16 cellular contexts compared by ENCODE assay signal in the genomic region with DNA sequence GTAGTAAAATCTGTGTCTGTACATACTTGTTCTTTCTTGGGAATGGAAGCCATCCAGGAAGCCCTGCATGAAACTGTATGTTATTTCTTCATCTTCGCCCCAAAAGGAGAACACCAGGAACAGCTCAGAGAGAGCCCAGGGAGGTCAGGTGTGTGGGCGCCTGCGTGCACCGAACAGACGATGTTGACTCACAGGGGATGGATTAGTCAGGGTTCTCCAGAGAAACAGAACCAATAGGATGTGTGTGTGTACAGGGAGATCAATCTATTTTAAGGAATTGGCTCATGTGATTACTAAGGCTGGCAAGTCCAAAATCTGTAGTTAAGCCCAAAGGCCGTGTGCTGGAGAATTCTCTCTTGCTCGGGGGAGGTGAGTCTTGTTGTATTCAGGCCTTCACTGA. TPM values are rescaled to one million over a fixed set of nuclear protein-coding genes. Genes with fewer than 3 reads are reported as not detected.
DNase-seq lines count a peak whose midpoint lies in the region; ATAC-seq and TF ChIP-seq lines count a peak whose summit lies in the region.
"Had no signal": no experiment of that assay in that cellular context is flagged by ENCODE, and none has a peak within 500 bp of the region (broad histone marks: within the 10 kb centered on the region; RNA-seq: fewer than 3 reads in every experiment).

No MANE protein-coding gene starts in this region.

- H3K36me3 ChIP-seq in HCT116 (ENCODE audit: control insufficient read depth in 1 of 2, insufficient read depth in 2 of 2, low read length in 2 of 2): no peaks in the 10 kb centered on the region
- H3K36me3 ChIP-seq: adrenal gland, esophagus muscularis mucosa, right lobe of liver, thoracic aorta had no signal

- intact Hi-C loops in HCT116 (cut with micrococcal nuclease): no loop called here
- intact Hi-C loops in activated T-helper 2 cell treated with anti-CD3 and anti-CD28 coated beads, Interferon-gamma antibody, Interleukin-2, Interleukin-4, amounts not matched to agents 10 μg/mL and 5 μg/mL and 100 μg/mL, durations not matched to agents 14 hours and 24 hours and 36 hours (cut with micrococcal nuclease): loop anchor here (2.0 kb wide), 1 partner anchor 40 kb away; no protein-coding TSS in a partner anchor

- H3K27ac ChIP-seq in HCT116 (ENCODE audit: low read depth, low read length): no peak overlapping the region
- H3K27ac ChIP-seq: adrenal gland, esophagus muscularis mucosa, right lobe of liver, thoracic aorta had no signal

- peak overlapping the region; percentile 9 for H3K27ac Mint-ChIP-seq in activated naive CD8-positive, alpha-beta T cell treated with anti-CD3 and anti-CD28 coated beads, Interleukin-2, amount 10 ng/mL, durations not matched to agents 7 days and 5 days
- H3K27ac Mint-ChIP-seq in activated naive CD8-positive, alpha-beta T cell treated with anti-CD3 and anti-CD28 coated beads for 36 hours: no peak overlapping the region
- H3K27ac Mint-ChIP-seq in activated T-helper 2 cell treated with anti-CD3 and anti-CD28 coated beads, Interferon-gamma antibody, Interleukin-2, Interleukin-4, amounts not matched to agents 10 μg/mL and 5 μg/mL and 100 μg/mL, durations not matched to agents 14 hours and 24 hours and 36 hours: peak overlapping the region; percentile 20
- no peak overlapping the region for H3K27ac Mint-ChIP-seq in osteocyte (ENCODE audit: unreplicated experiment)
- H3K27ac Mint-ChIP-seq: HFFc6 had no signal

- TF ChIP-seq POLR2A in HCT116 (IDR thresholded peaks at IDR 0.05; ENCODE audit: borderline replicate concordance, extremely low read depth, insufficient read depth, insufficient read length): no peak

- no peak for ATAC-seq in activated naive CD8-positive, alpha-beta T cell treated with anti-CD3 and anti-CD28 coated beads, Interleukin-2, amount 10 ng/mL, durations not matched to agents 7 days and 5 days (ENCODE audit: low read depth)
- no peak; the same call in 1 of the 2 replicates for ATAC-seq in HCT116
- ATAC-seq: right lobe of liver had no signal

- TF ChIP-seq RAD21 in HCT116 (IDR thresholded peaks at IDR 0.05; ENCODE audit: low read depth): no peak

- H3K9me2 ChIP-seq in HCT116 (ENCODE audit: insufficient read depth): no peaks in the 10 kb centered on the region

- no peak for DNase-seq in activated naive CD8-positive, alpha-beta T cell treated with anti-CD3 and anti-CD28 coated beads, Interleukin-2, amount 10 ng/mL, durations not matched to agents 7 days and 5 days
- no peak for DNase-seq in activated naive CD8-positive, alpha-beta T cell treated with anti-CD3 and anti-CD28 coated beads for 36 hours
- DNase-seq in HCT116 (ENCODE audit: low read depth, low spot score) (no peak), osteocyte (ENCODE audit: extremely low spot score, unreplicated experiment) (peak; percentile 38), SHP77 treated with DMSO at 0.1 percent for 48 hours (lab: John Stamatoyannopoulos, UW) (no peak), NOMO-1 (lab: John Stamatoyannopoulos, UW; ENCODE audit: unreplicated experiment in 2 of 2) (no peak), HuH-7 (ENCODE audit: low spot score) (no peak)
- DNase-seq in activated T-helper 2 cell treated with anti-CD3 and anti-CD28 coated beads, Interferon-gamma antibody, Interleukin-2, Interleukin-4, amounts not matched to agents 10 μg/mL and 5 μg/mL and 100 μg/mL, durations not matched to agents 14 hours and 24 hours and 36 hours (ENCODE audit: low spot score): no peak
- DNase-seq: adrenal gland; central memory CD4-positive, alpha-beta T cell; HFFc6; NCI-H1105 treated with DMSO at 0.1 percent for 48 hours; NCI-H524; right lobe of liver had no signal

- H3K9ac ChIP-seq in HCT116 (ENCODE audit: low read length): no peak overlapping the region

- H3K36me3 Mint-ChIP-seq in activated naive CD8-positive, alpha-beta T cell treated with anti-CD3 and anti-CD28 coated beads, Interleukin-2, amount 10 ng/mL, durations not matched to agents 7 days and 5 days: peaks cover 4% of the 10 kb centered on the region
- peaks cover 10% of the 10 kb centered on the region for H3K36me3 Mint-ChIP-seq in activated naive CD8-positive, alpha-beta T cell treated with anti-CD3 and anti-CD28 coated beads for 36 hours
- peaks cover 19% of the 10 kb centered on the region for H3K36me3 Mint-ChIP-seq in activated T-helper 2 cell treated with anti-CD3 and anti-CD28 coated beads, Interferon-gamma antibody, Interleukin-2, Interleukin-4, amounts not matched to agents 10 μg/mL and 5 μg/mL and 100 μg/mL, durations not matched to agents 14 hours and 24 hours and 36 hours (ENCODE audit: low read depth)
- H3K36me3 Mint-ChIP-seq in osteocyte (ENCODE audit: unreplicated experiment): no peaks in the 10 kb centered on the region

- no peaks in the 10 kb centered on the region for H3K27me3 Mint-ChIP-seq in activated naive CD8-positive, alpha-beta T cell treated with anti-CD3 and anti-CD28 coated beads, Interleukin-2, amount 10 ng/mL, durations not matched to agents 7 days and 5 days
- H3K27me3 Mint-ChIP-seq in activated naive CD8-positive, alpha-beta T cell treated with anti-CD3 and anti-CD28 coated beads for 36 hours: no peaks in the 10 kb centered on the region
- no peaks in the 10 kb centered on the region for H3K27me3 Mint-ChIP-seq in activated T-helper 2 cell treated with anti-CD3 and anti-CD28 coated beads, Interferon-gamma antibody, Interleukin-2, Interleukin-4, amounts not matched to agents 10 μg/mL and 5 μg/mL and 100 μg/mL, durations not matched to agents 14 hours and 24 hours and 36 hours (ENCODE audit: low read depth)
- H3K27me3 Mint-ChIP-seq in osteocyte (ENCODE audit: unreplicated experiment): no peaks in the 10 kb centered on the region

- H3K4me3 Mint-ChIP-seq in activated naive CD8-positive, alpha-beta T cell treated with anti-CD3 and anti-CD28 coated beads, Interleukin-2, amount 10 ng/mL, durations not matched to agents 7 days and 5 days: no peak overlapping the region
- H3K4me3 Mint-ChIP-seq in activated naive CD8-positive, alpha-beta T cell treated with anti-CD3 and anti-CD28 coated beads for 36 hours: no peak overlapping the region
- H3K4me3 Mint-ChIP-seq in activated T-helper 2 cell treated with anti-CD3 and anti-CD28 coated beads, Interferon-gamma antibody, Interleukin-2, Interleukin-4, amounts not matched to agents 10 μg/mL and 5 μg/mL and 100 μg/mL, durations not matched to agents 14 hours and 24 hours and 36 hours (ENCODE audit: low read depth): no peak overlapping the region
- H3K4me3 Mint-ChIP-seq in osteocyte (ENCODE audit: unreplicated experiment): no peak overlapping the region
- H3K4me3 Mint-ChIP-seq: HFFc6 had no signal

- RAD21 ChIA-PET in HCT116 (lab: Charles Lee; ENCODE audit: low non-redundant PET in 1 of 2, low total read pairs in 2 of 2, uncharacterized antibody in 2 of 2, unreplicated experiment in 2 of 2): no interaction called here

- H2AFZ ChIP-seq in HCT116 (ENCODE audit: low read depth, low read length, poor library complexity, severe bottlenecking): no peak overlapping the region

- no peaks in the 10 kb centered on the region for H4K20me1 ChIP-seq in HCT116 (ENCODE audit: insufficient read depth)

- POLR2A ChIA-PET in activated naive CD8-positive, alpha-beta T cell treated with anti-CD3 and anti-CD28 coated beads, Interleukin-2, amount 10 ng/mL, durations not matched to agents 7 days and 5 days (lab: Charles Lee): interaction anchor here (0.6 kb wide), 1 partner anchor 227 kb away, joined by 4 read pairs; no protein-coding TSS in a partner anchor
- POLR2A ChIA-PET in HCT116 (lab: Charles Lee): no interaction called here

- H3K27me3 ChIP-seq in HCT116 (ENCODE audit: insufficient read depth, low read length): no peaks in the 10 kb centered on the region
- H3K27me3 ChIP-seq: adrenal gland, esophagus muscularis mucosa, right lobe of liver had no signal

- H3K9me3 Mint-ChIP-seq in activated naive CD8-positive, alpha-beta T cell treated with anti-CD3 and anti-CD28 coated beads, Interleukin-2, amount 10 ng/mL, durations not matched to agents 7 days and 5 days: peaks cover 2% of the 10 kb centered on the region
- H3K9me3 Mint-ChIP-seq in activated naive CD8-positive, alpha-beta T cell treated with anti-CD3 and anti-CD28 coated beads for 36 hours: no peaks in the 10 kb centered on the region
- H3K9me3 Mint-ChIP-seq in activated T-helper 2 cell treated with anti-CD3 and anti-CD28 coated beads, Interferon-gamma antibody, Interleukin-2, Interleukin-4, amounts not matched to agents 10 μg/mL and 5 μg/mL and 100 μg/mL, durations not matched to agents 14 hours and 24 hours and 36 hours: peaks cover 12% of the 10 kb centered on the region
- no peaks in the 10 kb centered on the region for H3K9me3 Mint-ChIP-seq in osteocyte (ENCODE audit: unreplicated experiment)

- peaks cover 2 to 11% of the 10 kb centered on the region in 2 experiments; a peak in 3 of 4 replicates for H3K4me1 ChIP-seq in HCT116 (ENCODE audit: control insufficient read depth in 1 of 2, insufficient read depth in 2 of 2, low read length in 2 of 2)
- H3K4me1 ChIP-seq: adrenal gland, esophagus muscularis mucosa, right lobe of liver had no signal

- CTCF ChIA-PET in HCT116 (lab: Charles Lee): no interaction called here

- no peak for TF ChIP-seq CTCF in HCT116 (IDR thresholded peaks at IDR 0.05 in 2 of 3, conservative IDR thresholded peaks at IDR 0.05 in 1 of 3; ENCODE audit: borderline replicate concordance in 1 of 3, insufficient read depth in 1 of 3, low read depth in 2 of 3, low read length in 2 of 3)
- no peak for TF ChIP-seq CTCF in osteocyte (IDR thresholded peaks at IDR 0.05)

- H3K79me2 ChIP-seq in HCT116 (ENCODE audit: insufficient read depth, low read length): no peaks in the 10 kb centered on the region

- peaks cover 27% of the 10 kb centered on the region for H3K4me1 Mint-ChIP-seq in activated naive CD8-positive, alpha-beta T cell treated with anti-CD3 and anti-CD28 coated beads, Interleukin-2, amount 10 ng/mL, durations not matched to agents 7 days and 5 days
- H3K4me1 Mint-ChIP-seq in activated naive CD8-positive, alpha-beta T cell treated with anti-CD3 and anti-CD28 coated beads for 36 hours: peaks cover 18% of the 10 kb centered on the region
- H3K4me1 Mint-ChIP-seq in activated T-helper 2 cell treated with anti-CD3 and anti-CD28 coated beads, Interferon-gamma antibody, Interleukin-2, Interleukin-4, amounts not matched to agents 10 μg/mL and 5 μg/mL and 100 μg/mL, durations not matched to agents 14 hours and 24 hours and 36 hours (ENCODE audit: low read depth): peaks cover 42% of the 10 kb centered on the region
- H3K4me1 Mint-ChIP-seq in osteocyte (ENCODE audit: unreplicated experiment): no peaks in the 10 kb centered on the region

- H3K4me3 ChIP-seq in HCT116 (replicated peaks in 1 of 2; ENCODE audit: low read depth in 1 of 2, low read length in 2 of 2): no peak overlapping the region
- H3K4me3 ChIP-seq: adrenal gland, esophagus muscularis mucosa, right lobe of liver, thoracic aorta had no signal

- no peaks in the 10 kb centered on the region for H3K9me3 ChIP-seq in HCT116 (ENCODE audit: control insufficient read depth in 1 of 2, insufficient read depth in 1 of 2, low read depth in 1 of 2, low read length in 2 of 2)
- H3K9me3 ChIP-seq: adrenal gland, esophagus muscularis mucosa, right lobe of liver, thoracic aorta had no signal

- H3K4me2 ChIP-seq in HCT116 (ENCODE audit: low read length): peak overlapping the region; percentile 44

- BruUV-seq in HCT116 (replicated peaks; lab: Mats Ljungman, UMichigan): no TSS peak

RNA-seq across cellular contexts. Expression of a gene that starts 45.7 kb away (rescaled TPM):
- total RNA-seq in activated naive CD8-positive, alpha-beta T cell treated with anti-CD3 and anti-CD28 coated beads, Interleukin-2, amount 10 ng/mL, durations not matched to agents 7 days and 5 days: 10 to 100 TPM; 69.2 to 73.1 TPM
- 10 to 100 TPM; 34.1 to 35.8 TPM for total RNA-seq in activated naive CD8-positive, alpha-beta T cell treated with anti-CD3 and anti-CD28 coated beads for 36 hours
- total RNA-seq in HCT116 (2021; ENCODE audit: unreplicated experiment): 32.8 TPM
- 27.8 and 34.2 TPM in 2 replicates for polyA plus RNA-seq in HCT116 (2012)
- 53.4 and 56.2 TPM in 2 replicates for total RNA-seq in activated T-helper 2 cell treated with anti-CD3 and anti-CD28 coated beads, Interferon-gamma antibody, Interleukin-2, Interleukin-4, amounts not matched to agents 10 μg/mL and 5 μg/mL and 100 μg/mL, durations not matched to agents 14 hours and 24 hours and 36 hours
- total RNA-seq in osteocyte: 20.3 and 22.3 TPM in 2 replicates

Comparison
In these comparisons a context has a peak if more than half of its experiments do, and no peak if none do; other contexts are left out.
1. H3K27ac Mint-ChIP-seq: peak in activated naive CD8-positive, alpha-beta T cell treated with anti-CD3 and anti-CD28 coated beads, Interleukin-2, amount 10 ng/mL, durations not matched to agents 7 days and 5 days (single experiment) and activated T-helper 2 cell treated with anti-CD3 and anti-CD28 coated beads, Interferon-gamma antibody, Interleukin-2, Interleukin-4, amounts not matched to agents 10 μg/mL and 5 μg/mL and 100 μg/mL, durations not matched to agents 14 hours and 24 hours and 36 hours (single experiment); none in activated naive CD8-positive, alpha-beta T cell treated with anti-CD3 and anti-CD28 coated beads for 36 hours (single experiment) and osteocyte (single experiment).